ENCODE assay signal across 1 cellular context in the genomic region with DNA sequence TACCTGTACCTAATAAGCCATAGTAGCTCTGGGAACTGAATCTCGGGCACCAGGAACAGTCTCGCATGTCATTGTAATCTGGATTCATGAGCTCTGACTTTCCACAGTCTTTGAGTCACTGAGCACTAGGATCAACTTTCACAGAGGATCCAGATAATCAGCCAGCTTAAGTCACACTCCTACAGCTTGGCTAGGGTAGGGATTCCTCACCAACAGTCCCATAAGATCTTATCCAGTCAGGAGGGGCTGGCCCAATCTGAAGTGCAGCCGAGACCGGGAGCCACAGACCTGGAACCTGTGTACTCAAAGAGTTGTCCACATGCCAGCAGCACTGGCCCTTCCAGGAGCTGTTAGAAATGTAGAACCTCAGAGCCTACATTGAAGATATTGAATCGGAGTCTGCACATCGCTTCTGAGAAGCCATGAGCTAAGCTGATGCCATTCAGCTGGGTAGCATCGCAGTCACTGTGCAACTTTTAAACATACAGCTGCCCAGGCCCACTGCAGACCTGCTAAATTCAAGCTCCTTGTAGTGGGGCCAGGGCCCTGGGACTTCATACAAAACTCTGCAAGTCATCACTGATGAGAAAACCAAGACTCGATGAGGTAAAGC.
TF ChIP-seq lines count a peak whose summit lies in the region.

No MANE protein-coding gene starts in this region.

TF ChIP-seq in H1, 55 proteins besides CTCF, POLR2A, EP300 and RAD21:
- TF ChIP-seq BCL11A (IDR thresholded peaks at IDR 0.05; ENCODE audit: low read depth in 2 of 2, low read length in 2 of 2) (no peak), RFX5 (IDR thresholded peaks at IDR 0.05; ENCODE audit: borderline replicate concordance, low read depth, low read length) (no peak), TBP (IDR thresholded peaks at IDR 0.05; ENCODE audit: low read depth, low read length) (no peak), SP2 (IDR thresholded peaks at IDR 0.05; ENCODE audit: low read length) (no peak), GABPA (IDR thresholded peaks at IDR 0.05; ENCODE audit: borderline replicate concordance, insufficient read depth, low read length) (no peak), SIRT6 (IDR thresholded peaks at IDR 0.05; ENCODE audit: low read length) (no peak), SP1 (IDR thresholded peaks at IDR 0.05; ENCODE audit: low read depth, low read length) (no peak), KDM5A (IDR thresholded peaks at IDR 0.05; ENCODE audit: low read length) (no peak)
- TF ChIP-seq, protein P1, sequence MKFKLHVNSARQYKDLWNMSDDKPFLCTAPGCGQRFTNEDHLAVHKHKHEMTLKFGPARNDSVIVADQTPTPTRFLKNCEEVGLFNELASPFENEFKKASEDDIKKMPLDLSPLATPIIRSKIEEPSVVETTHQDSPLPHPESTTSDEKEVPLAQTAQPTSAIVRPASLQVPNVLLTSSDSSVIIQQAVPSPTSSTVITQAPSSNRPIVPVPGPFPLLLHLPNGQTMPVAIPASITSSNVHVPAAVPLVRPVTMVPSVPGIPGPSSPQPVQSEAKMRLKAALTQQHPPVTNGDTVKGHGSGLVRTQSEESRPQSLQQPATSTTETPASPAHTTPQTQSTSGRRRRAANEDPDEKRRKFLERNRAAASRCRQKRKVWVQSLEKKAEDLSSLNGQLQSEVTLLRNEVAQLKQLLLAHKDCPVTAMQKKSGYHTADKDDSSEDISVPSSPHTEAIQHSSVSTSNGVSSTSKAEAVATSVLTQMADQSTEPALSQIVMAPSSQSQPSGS (IDR thresholded peaks at IDR 0.05; ENCODE audit: low read length): no peak
